Comparison of ENCODE assay signal across 1 cellular context in genomic region chr4:86934772-86935498, GRCh38.
A peak's percentile ranks its signal among the peaks of the same experiment; 100 is the strongest.
TF ChIP-seq lines count a peak whose summit lies in the region.

TSS of gene AFF1 (plus strand) at chr4:86935011. CDS start at chr4:86948534, 13,523 bp downstream.

TF ChIP-seq in HepG2, 621 proteins besides CTCF, POLR2A, EP300 and RAD21 (continued from another document and continues in another):
- no peak for TF ChIP-seq ZNF530 (CRISPR knock-in tag; IDR thresholded peaks at IDR 0.05; ENCODE audit: low read depth)
- TF ChIP-seq ZNF547 (CRISPR knock-in tag; IDR thresholded peaks at IDR 0.05) = peak; percentile 69; the same call in 1 of the 2 replicates
- no peak for TF ChIP-seq DPF2 (CRISPR knock-in tag; IDR thresholded peaks at IDR 0.05; ENCODE audit: borderline replicate concordance, low read depth)
- peak; percentile 80 for TF ChIP-seq TAF1 (CRISPR knock-in tag; IDR thresholded peaks at IDR 0.05)
- TF ChIP-seq PHF8 (CRISPR knock-in tag; IDR thresholded peaks at IDR 0.05) = peak; percentile 70
- no peak for TF ChIP-seq HNF4G (IDR thresholded peaks at IDR 0.05; ENCODE audit: borderline replicate concordance, low read depth, low read length)
- TF ChIP-seq HNF4G (CRISPR knock-in tag; IDR thresholded peaks at IDR 0.05; ENCODE audit: borderline replicate concordance, low read depth) = no peak; the same call in 1 of the 2 replicates
- no peak for TF ChIP-seq TCF12 (IDR thresholded peaks at IDR 0.05)
- TF ChIP-seq TCF12 (CRISPR knock-in tag; IDR thresholded peaks at IDR 0.05) = peak; percentile 47; the same call in 1 of the 2 replicates
- TF ChIP-seq AHDC1 (CRISPR knock-in tag; IDR thresholded peaks at IDR 0.05; ENCODE audit: borderline replicate concordance) = 0 out of 2 replicates have a peak, but pooled peaks have one; percentile 57
- TF ChIP-seq ZBTB44 (CRISPR knock-in tag; IDR thresholded peaks at IDR 0.05) = no peak
- no peak for TF ChIP-seq ZNF180 (CRISPR knock-in tag; IDR thresholded peaks at IDR 0.05; ENCODE audit: borderline replicate concordance, low read depth)
- TF ChIP-seq ZBTB26 (CRISPR knock-in tag; IDR thresholded peaks at IDR 0.05; ENCODE audit: borderline replicate concordance) = no peak
- TF ChIP-seq REPIN1 (CRISPR knock-in tag; IDR thresholded peaks at IDR 0.05; ENCODE audit: borderline replicate concordance, low read depth) = peak; percentile 51
- no peak; the same call in 1 of the 2 replicates for TF ChIP-seq DMAP1 (CRISPR knock-in tag; IDR thresholded peaks at IDR 0.05)
- TF ChIP-seq ZNF3 (CRISPR knock-in tag; IDR thresholded peaks at IDR 0.05) = no peak
- TF ChIP-seq ZNF460 (CRISPR knock-in tag; IDR thresholded peaks at IDR 0.05; ENCODE audit: borderline replicate concordance) = no peak; the same call in 1 of the 2 replicates
- peak; percentile 76; the same call in 1 of the 2 replicates for TF ChIP-seq GZF1 (CRISPR knock-in tag; IDR thresholded peaks at IDR 0.05)
- TF ChIP-seq GMEB1 (CRISPR knock-in tag; IDR thresholded peaks at IDR 0.05; ENCODE audit: borderline replicate concordance) = peak; percentile 59
- TF ChIP-seq MNT (IDR thresholded peaks at IDR 0.05) = 0 out of 2 replicates have a peak, but pooled peaks have one; percentile 9
- TF ChIP-seq IRF2 (CRISPR knock-in tag; IDR thresholded peaks at IDR 0.05) = peak; percentile 78; the same call in 1 of the 2 replicates
- TF ChIP-seq RNF219 (CRISPR knock-in tag; IDR thresholded peaks at IDR 0.05) = no peak
- no peak for TF ChIP-seq ZNF878 (CRISPR knock-in tag; IDR thresholded peaks at IDR 0.05)
- TF ChIP-seq CBX1 (IDR thresholded peaks at IDR 0.05; ENCODE audit: low read depth) = no peak
- no peak for TF ChIP-seq CREB3 (CRISPR knock-in tag; IDR thresholded peaks at IDR 0.05)
- TF ChIP-seq ZBTB4 (CRISPR knock-in tag; IDR thresholded peaks at IDR 0.05; ENCODE audit: borderline replicate concordance) = no peak
- no peak for TF ChIP-seq MTA3 (CRISPR knock-in tag; IDR thresholded peaks at IDR 0.05)
- no peak for TF ChIP-seq ARHGAP35 (CRISPR knock-in tag; IDR thresholded peaks at IDR 0.05; ENCODE audit: borderline replicate concordance)
